17 cellular contexts compared by ENCODE assay signal in the genomic region with DNA sequence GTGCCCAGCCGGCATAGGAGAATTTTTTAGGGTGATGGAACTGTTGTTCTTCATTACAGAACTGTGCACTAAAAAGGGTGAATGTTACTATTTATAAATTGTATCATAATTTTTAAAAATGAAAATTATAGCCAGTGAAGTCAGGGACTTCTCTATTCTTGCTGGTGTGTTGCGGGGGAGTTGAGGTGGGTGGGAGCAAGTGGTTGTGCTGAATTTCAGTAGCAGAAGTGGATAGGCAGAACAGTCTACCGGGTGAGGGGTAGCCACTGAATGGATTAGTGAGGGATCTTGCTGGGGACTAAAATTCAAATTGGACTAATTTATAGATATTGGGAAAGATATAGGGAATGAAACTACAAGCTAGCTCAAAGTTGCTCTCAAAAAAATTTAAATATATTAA.
"Had no signal": no experiment of that assay in that cellular context is flagged by ENCODE, and none has a peak within 500 bp of the region (broad histone marks: within the 10 kb centered on the region; RNA-seq: fewer than 3 reads in every experiment).

No MANE protein-coding gene starts in this region.

- H3K27me3 ChIP-seq: body of pancreas, upper lobe of right lung had no signal

- H3K36me3 ChIP-seq: upper lobe of right lung, WERI-Rb-1 had no signal

- DNase-seq: activated CD4-positive, alpha-beta T cell treated with anti-CD3 and anti-CD28 coated beads, Interleukin-2, amount 50 U/mL, for 1 hour; activated CD4-positive, CD25-positive, alpha-beta regulatory T cell treated with anti-CD3 and anti-CD28 coated beads, Interleukin-2, amount 50 U/mL, for 72 hours; activated CD8-positive, alpha-beta T cell treated with anti-CD3 and anti-CD28 coated beads, Interleukin-2, amount 10 ng/mL, durations not matched to agents 7 days and 5 days; activated gamma-delta T cell treated with Interleukin-2 at 50 U/mL for 16 hours; activated T-cell treated with anti-CD3 and anti-CD28 coated beads, Interleukin-2, amount 50 U/mL, for 1 hour; body of pancreas; dermis blood vessel endothelial cell; effector memory CD4-positive, alpha-beta T cell; stimulated activated CD4-positive, alpha-beta T cell treated with anti-CD3 and anti-CD28 coated beads, Interleukin-4, amount 100 ng/mL, for 4 hours; stimulated activated naive CD8-positive, alpha-beta T cell treated with anti-CD3 and anti-CD28 coated beads, Interleukin-15, Interleukin-2, amounts not matched to agents 100 U/mL and 50 U/mL, for 24 hours; upper lobe of right lung; WERI-Rb-1 had no signal

- H3K27ac Mint-ChIP-seq: activated CD8-positive, alpha-beta T cell treated with anti-CD3 and anti-CD28 coated beads, Interleukin-2, amount 10 ng/mL, durations not matched to agents 7 days and 5 days; memory B cell; natural killer cell treated with Interleukin-12 subunit alpha and Interleukin-12 subunit beta and Interleukin-15 and Interleukin-18, amount 100 ng/mL, for 72 hours; progenitor cell of endocrine pancreas had no signal

- H3K9me3 ChIP-seq: body of pancreas, upper lobe of right lung had no signal

- ATAC-seq: activated CD8-positive, alpha-beta T cell treated with anti-CD3 and anti-CD28 coated beads, Interleukin-2, amount 10 ng/mL, durations not matched to agents 7 days and 5 days; body of pancreas; esophagus mucosa; natural killer cell treated with Interleukin-12 subunit alpha and Interleukin-12 subunit beta and Interleukin-15 and Interleukin-18, amount 100 ng/mL, for 72 hours; stimulated activated naive CD8-positive, alpha-beta T cell treated with anti-CD3 and anti-CD28 coated beads, Interleukin-15, Interleukin-2, amounts not matched to agents 100 U/mL and 50 U/mL, for 24 hours; upper lobe of right lung had no signal

- H3K27me3 Mint-ChIP-seq: activated naive CD4-positive, alpha-beta T cell treated with anti-CD3 and anti-CD28 coated beads, Interleukin-2, amount 50 U/mL, for 24 hours; memory B cell; natural killer cell treated with Interleukin-12 subunit alpha and Interleukin-12 subunit beta and Interleukin-15 and Interleukin-18, amount 100 ng/mL, for 72 hours; progenitor cell of endocrine pancreas had no signal

- H3K4me3 Mint-ChIP-seq: activated CD8-positive, alpha-beta T cell treated with anti-CD3 and anti-CD28 coated beads, Interleukin-2, amount 10 ng/mL, durations not matched to agents 7 days and 5 days; activated naive CD4-positive, alpha-beta T cell treated with anti-CD3 and anti-CD28 coated beads, Interleukin-2, amount 50 U/mL, for 24 hours; memory B cell; natural killer cell treated with Interleukin-12 subunit alpha and Interleukin-12 subunit beta and Interleukin-15 and Interleukin-18, amount 100 ng/mL, for 72 hours had no signal

- H3K9me3 Mint-ChIP-seq: natural killer cell treated with Interleukin-12 subunit alpha and Interleukin-12 subunit beta and Interleukin-15 and Interleukin-18, amount 100 ng/mL, for 72 hours had no signal

- H3K27ac ChIP-seq: body of pancreas, upper lobe of right lung, WERI-Rb-1 had no signal

- H3K4me3 ChIP-seq: body of pancreas, upper lobe of right lung had no signal
